In genomic region chr22:50576070-50576469, GRCh38 we compare ENCODE assay signal across 10 cellular contexts. TPM values are rescaled to one million over a fixed set of nuclear protein-coding genes. Genes with fewer than 3 reads are reported as not detected.
DNase-seq lines count a peak whose midpoint lies in the region; ATAC-seq, FAIRE-seq and TF ChIP-seq lines count a peak whose summit lies in the region.
"Had no signal": no experiment of that assay in that cellular context is flagged by ENCODE, and none has a peak within 500 bp of the region (broad histone marks: within the 10 kb centered on the region; RNA-seq: fewer than 3 reads in every experiment).

No MANE protein-coding gene starts in this region.

- no peak for TF ChIP-seq EP300 in GM12878 (IDR thresholded peaks at IDR 0.05; ENCODE audit: borderline replicate concordance in 1 of 2, control insufficient read depth in 1 of 2, low read depth in 2 of 2, low read length in 2 of 2)

- H2AFZ ChIP-seq in GM12878 (ENCODE audit: control insufficient read depth, low read depth, low read length): no peak overlapping the region

- WGBS in GM12878 (ENCODE audit: insufficient coverage, insufficient replicate concordance, low lambda C conversion rate, missing lambda C conversion rate): 78% methylated on average over 5 of the region's 5 CpGs

- POLR2A ChIA-PET in GM12878 (lab: Charles Lee): no interaction called here

- ATAC-seq in GM12878 (no peak), GM21717 (IDR thresholded peaks at IDR 0.05; ENCODE audit: unreplicated experiment) (no peak), HG02763 (IDR thresholded peaks at IDR 0.05; ENCODE audit: unreplicated experiment) (no peak), GM21381 (IDR thresholded peaks at IDR 0.05; ENCODE audit: unreplicated experiment) (no peak)

- RAD21 ChIA-PET in GM12878 (lab: Charles Lee; ENCODE audit: unreplicated experiment): no interaction called here

- SMC1A ChIA-PET in GM12878 (lab: Charles Lee; ENCODE audit: uncharacterized antibody, unreplicated experiment): no interaction called here

- H3K4me1 ChIP-seq in GM12878 (ENCODE audit: control insufficient read depth, insufficient read depth, low read length): peaks cover 9% of the 10 kb centered on the region

- no peak for FAIRE-seq in GM12878 (lab: Jason Lieb, UNC)
- FAIRE-seq: HTR-8/SVneo had no signal

- TF ChIP-seq CTCF in GM12878 (IDR thresholded peaks at IDR 0.05 in 2 of 3, conservative IDR thresholded peaks at IDR 0.05 in 1 of 3; ENCODE audit: control insufficient read depth in 2 of 3, extremely low read depth in 1 of 3, insufficient read depth in 1 of 3, low read depth in 3 of 3, low read length in 3 of 3): peak in 2 of 3 experiments; percentile 6 to 25; a peak in 1 of 6 replicates

- H3K36me3 ChIP-seq in MG63 (0 out of 2 replicates have a peak, but pooled peaks cover 6% of the 10 kb centered on the region), GM12878 (ENCODE audit: control insufficient read depth in 2 of 2, insufficient read depth in 2 of 2, low read length in 1 of 2) (peaks cover 5 to 12% of the 10 kb centered on the region in 2 experiments; a peak in 3 of 4 replicates)

- H3K4me3 ChIP-seq in MG63 (no peak overlapping the region), GM12878 (no peak overlapping the region)

- H3K4me2 ChIP-seq in GM12878 (ENCODE audit: control insufficient read depth, insufficient read depth): no peak overlapping the region

- no peaks in the 10 kb centered on the region for H3K9me3 ChIP-seq in MG63
- no peaks in the 10 kb centered on the region for H3K9me3 ChIP-seq in GM12878 (replicated peaks; ENCODE audit: control insufficient read depth, insufficient read depth, low read length)

- H3K27ac ChIP-seq in GM12878 (ENCODE audit: control insufficient read depth, insufficient read depth): no peak overlapping the region

- intact Hi-C loops in GM12878 (cut with micrococcal nuclease; ENCODE audit: unreplicated experiment): no loop called here

- peak; percentile 62 for DNase-seq in DMS53 (lab: John Stamatoyannopoulos, UW)
- peak; percentile 10 for DNase-seq in MG63
- no peak for DNase-seq in GM12878 (ENCODE audit: low read depth, low spot score)
- peak; percentile 79 to 88 for DNase-seq in lung microvascular endothelial cell (ENCODE audit: low read depth in 2 of 2)
- no peak for DNase-seq in dedifferentiated amniotic fluid mesenchymal stem cell (ENCODE audit: extremely low spot score)
- DNase-seq: activated CD4-positive, alpha-beta T cell treated with anti-CD3 and anti-CD28 coated beads, Interleukin-2, amount 50 U/mL, for 1 hour had no signal

- in situ Hi-C loops in GM12878 (cut with MboI): no loop called here

- no peak for TF ChIP-seq POLR2A in GM12878 (IDR thresholded peaks at IDR 0.05; ENCODE audit: low read depth, low read length)

- BruUV-seq in GM12878 (replicated peaks; lab: Mats Ljungman, UMichigan): no TSS peak

- CTCF ChIA-PET in GM12878 (lab: Yijun Ruan, JAX): interaction anchor here (1.0 to 2.0 kb wide), 4 partner anchors 10 to 116 kb away, joined by 3 to 7 read pairs (median 4); partner anchors contain the start of gene SYCE3

- H3K79me2 ChIP-seq in GM12878 (ENCODE audit: control insufficient read depth, insufficient read depth, low read length): no peaks in the 10 kb centered on the region; the same call in none of the 2 replicates

- H4K20me1 ChIP-seq in GM12878 (ENCODE audit: control insufficient read depth, insufficient read depth): no peaks in the 10 kb centered on the region

- no peaks in the 10 kb centered on the region for H3K27me3 ChIP-seq in MG63
- no peaks in the 10 kb centered on the region for H3K27me3 ChIP-seq in GM12878 (replicated peaks in 1 of 2; ENCODE audit: control insufficient read depth in 2 of 2, insufficient read depth in 2 of 2, low read length in 1 of 2)

- no peak overlapping the region for H3K9ac ChIP-seq in GM12878 (ENCODE audit: control insufficient read depth, insufficient read depth, low read length)

- no peak for TF ChIP-seq RAD21 in GM12878 (IDR thresholded peaks at IDR 0.05; ENCODE audit: insufficient read depth, low read depth, low read length)

RNA-seq across cellular contexts. Expression of gene CPT1B, which starts 2.2 kb away (rescaled TPM):
- 4.4 and 9.9 TPM in 2 replicates for total RNA-seq in MG63 (2014; rRNA removed; shearing (Covaris generic); ENCODE audit: low replicate concordance)
- 75.2 and 82.7 TPM in 2 replicates for total RNA-seq in GM12878 (2013; cell fraction: nucleolus; rRNA removed)
- total RNA-seq in GM12878 (2014; rRNA removed): 28.3 and 28.9 TPM in 2 replicates
- 12.0 and 13.6 TPM in 2 replicates for total RNA-seq in GM12878 (2014; rRNA removed; fragmentation: Illumina TruSeq; extraction: Trizol)
- total RNA-seq in GM12878 (2021): 37.0 and 40.8 TPM in 2 replicates
- polyA plus RNA-seq in GM12878 (2011; ENCODE audit: low read depth): 29.0 TPM
- polyA plus RNA-seq in GM12878 (2011; rRNA removed): 26.0 and 36.2 TPM in 2 replicates
- 30.5 and 42.8 TPM in 2 replicates for polyA plus RNA-seq in GM12878 (2011; cell fraction: cytosol; rRNA removed)
- polyA plus RNA-seq in GM12878 (2011; cell fraction: nucleus; rRNA removed): 387 and 439 TPM in 2 replicates
- 44.1 and 46.1 TPM in 2 replicates for polyA plus RNA-seq in GM12878 (2012)
- 21.0 and 24.5 TPM in 2 replicates for polyA plus RNA-seq in GM12878 (2014; fragmentation: Illumina TruSeq; extraction: Trizol)
- polyA plus RNA-seq in GM12878 (2014; fragmentation: Nextera tagmentation; extraction: Ambion mirVana): 1 to 10 TPM; 3.5 to 5.7 TPM
- 51.1 and 54.0 TPM in 2 replicates for polyA plus RNA-seq in GM12878 (2014; rRNA removed)
- polyA plus RNA-seq in GM12878 (2016; fragmentation: Nextera tagmentation; extraction: Ambion mirVana): 10 to 100 TPM; 11.5 to 19.0 TPM
- 9.7 and 19.9 TPM in 2 replicates for polyA minus RNA-seq in GM12878 (2011; rRNA and poly(A)+ RNA removed)
- 3.0 and 5.3 TPM in 2 replicates for polyA minus RNA-seq in GM12878 (2011; cell fraction: cytosol; rRNA and poly(A)+ RNA removed)
- polyA minus RNA-seq in GM12878 (2011; cell fraction: nucleus; rRNA and poly(A)+ RNA removed): 29.0 and 38.0 TPM in 2 replicates
- 1.5 and 5.2 TPM in 2 replicates for total RNA-seq in lung microvascular endothelial cell

RNA-seq across cellular contexts. Expression of gene CHKB, which starts 6.6 kb away (rescaled TPM):
- 1.3 and 5.5 TPM in 2 replicates for total RNA-seq in MG63 (2014; rRNA removed; shearing (Covaris generic); ENCODE audit: low replicate concordance)
- 97.2 and 101 TPM in 2 replicates for total RNA-seq in GM12878 (2013; cell fraction: nucleolus; rRNA removed)
- 53.5 and 58.4 TPM in 2 replicates for total RNA-seq in GM12878 (2014; rRNA removed)
- total RNA-seq in GM12878 (2014; rRNA removed; fragmentation: Illumina TruSeq; extraction: Trizol): 36.4 and 37.9 TPM in 2 replicates
- total RNA-seq in GM12878 (2021): 57.5 and 62.4 TPM in 2 replicates
- polyA plus RNA-seq in GM12878 (2011; ENCODE audit: low read depth): 44.0 TPM
- polyA plus RNA-seq in GM12878 (2011; rRNA removed): 46.7 and 56.3 TPM in 2 replicates
- polyA plus RNA-seq in GM12878 (2011; cell fraction: cytosol; rRNA removed): 45.3 and 53.9 TPM in 2 replicates
- polyA plus RNA-seq in GM12878 (2011; cell fraction: nucleus; rRNA removed): 254 and 292 TPM in 2 replicates
- 62.2 and 66.5 TPM in 2 replicates for polyA plus RNA-seq in GM12878 (2012)
- 59.5 and 67.9 TPM in 2 replicates for polyA plus RNA-seq in GM12878 (2014; fragmentation: Illumina TruSeq; extraction: Trizol)
- polyA plus RNA-seq in GM12878 (2014; fragmentation: Nextera tagmentation; extraction: Ambion mirVana): 10 to 100 TPM in 1 of 2 experiments, 1 to 10 TPM in 1; 10.0 to 20.6 TPM
- 85.9 and 93.9 TPM in 2 replicates for polyA plus RNA-seq in GM12878 (2014; rRNA removed)
- 10 to 100 TPM; 39.0 to 57.6 TPM for polyA plus RNA-seq in GM12878 (2016; fragmentation: Nextera tagmentation; extraction: Ambion mirVana)
- polyA minus RNA-seq in GM12878 (2011; rRNA and poly(A)+ RNA removed): 11.6 and 22.6 TPM in 2 replicates
- 8.3 and 11.9 TPM in 2 replicates for polyA minus RNA-seq in GM12878 (2011; cell fraction: cytosol; rRNA and poly(A)+ RNA removed)
- polyA minus RNA-seq in GM12878 (2011; cell fraction: nucleus; rRNA and poly(A)+ RNA removed): 30.1 and 48.3 TPM in 2 replicates
- total RNA-seq in lung microvascular endothelial cell: 20.5 and 25.4 TPM in 2 replicates

RNA-seq across cellular contexts. Expression of gene SYCE3, which starts 13.4 kb away (rescaled TPM):
- not detected in 2 replicates for total RNA-seq in MG63 (2014; rRNA removed; shearing (Covaris generic); ENCODE audit: low replicate concordance)
- total RNA-seq in GM12878 (2013; cell fraction: nucleolus; rRNA removed): not detected in 2 replicates
- total RNA-seq in GM12878 (2014; rRNA removed) (not detected in 2 replicates), GM12878 (2014; rRNA removed; fragmentation: Illumina TruSeq; extraction: Trizol) (0.76 TPM in 1 of 2 replicates, not detected in the other), GM12878 (2021) (not detected in 2 replicates), lung microvascular endothelial cell (not detected in 2 replicates)
- not detected for polyA plus RNA-seq in GM12878 (2011; ENCODE audit: low read depth)
- polyA plus RNA-seq in GM12878 (2011; rRNA removed) (0.79 and 1.1 TPM in 2 replicates), GM12878 (2014; fragmentation: Illumina TruSeq; extraction: Trizol) (0.38 TPM in 1 of 2 replicates, not detected in the other), GM12878 (2014; fragmentation: Nextera tagmentation; extraction: Ambion mirVana) (under 1 TPM; 0.76 to 0.91 TPM), GM12878 (2014; rRNA removed) (not detected in 2 replicates), GM12878 (2016; fragmentation: Nextera tagmentation; extraction: Ambion mirVana) (under 1 TPM in 1 of 2 experiments, not detected in 1; 0.43 TPM)
- polyA plus RNA-seq in GM12878 (2011; cell fraction: cytosol; rRNA removed): 0.64 TPM in 2 replicates
- not detected in 2 replicates for polyA plus RNA-seq in GM12878 (2011; cell fraction: nucleus; rRNA removed)
- polyA plus RNA-seq in GM12878 (2012): 1.6 and 1.8 TPM in 2 replicates
- not detected in 2 replicates for polyA minus RNA-seq in GM12878 (2011; rRNA and poly(A)+ RNA removed)
- not detected in 2 replicates for polyA minus RNA-seq in GM12878 (2011; cell fraction: cytosol; rRNA and poly(A)+ RNA removed)
- polyA minus RNA-seq in GM12878 (2011; cell fraction: nucleus; rRNA and poly(A)+ RNA removed): not detected in 2 replicates

RNA-seq across cellular contexts. Expression of gene MAPK8IP2, which starts 24.5 kb away (rescaled TPM):
- 2.2 TPM in 1 of 2 replicates, not detected in the other for total RNA-seq in MG63 (2014; rRNA removed; shearing (Covaris generic); ENCODE audit: low replicate concordance)
- total RNA-seq in GM12878 (2013; cell fraction: nucleolus; rRNA removed): 0.07 and 0.15 TPM in 2 replicates
- total RNA-seq in GM12878 (2014; rRNA removed): 0.11 TPM in 2 replicates
- total RNA-seq in GM12878 (2014; rRNA removed; fragmentation: Illumina TruSeq; extraction: Trizol): 0.04 and 0.05 TPM in 2 replicates
- 0.13 and 0.21 TPM in 2 replicates for total RNA-seq in GM12878 (2021)
- polyA plus RNA-seq in GM12878 (2011; ENCODE audit: low read depth): 0.08 TPM
- 0.01 and 0.03 TPM in 2 replicates for polyA plus RNA-seq in GM12878 (2011; rRNA removed)
- polyA plus RNA-seq in GM12878 (2011; cell fraction: cytosol; rRNA removed): 0.03 and 0.04 TPM in 2 replicates
- 0.13 and 0.25 TPM in 2 replicates for polyA plus RNA-seq in GM12878 (2011; cell fraction: nucleus; rRNA removed)
- polyA plus RNA-seq in GM12878 (2012): 0.11 TPM in 2 replicates
- 0.01 TPM in 1 of 2 replicates, not detected in the other for polyA plus RNA-seq in GM12878 (2014; fragmentation: Illumina TruSeq; extraction: Trizol)
- not detected for polyA plus RNA-seq in GM12878 (2014; fragmentation: Nextera tagmentation; extraction: Ambion mirVana)
- 0.08 and 0.13 TPM in 2 replicates for polyA plus RNA-seq in GM12878 (2014; rRNA removed)
- polyA plus RNA-seq in GM12878 (2016; fragmentation: Nextera tagmentation; extraction: Ambion mirVana): not detected
- polyA minus RNA-seq in GM12878 (2011; rRNA and poly(A)+ RNA removed): 0.05 TPM in 1 of 2 replicates, not detected in the other
- polyA minus RNA-seq in GM12878 (2011; cell fraction: cytosol; rRNA and poly(A)+ RNA removed): not detected in 2 replicates
- polyA minus RNA-seq in GM12878 (2011; cell fraction: nucleus; rRNA and poly(A)+ RNA removed): 0.10 TPM in 1 of 2 replicates, not detected in the other
- total RNA-seq in lung microvascular endothelial cell: 0.20 and 0.22 TPM in 2 replicates

RNA-seq across cellular contexts. Expression of gene KLHDC7B, which starts 30.4 kb away (rescaled TPM):
- not detected in 2 replicates for total RNA-seq in MG63 (2014; rRNA removed; shearing (Covaris generic); ENCODE audit: low replicate concordance)
- total RNA-seq in GM12878 (2013; cell fraction: nucleolus; rRNA removed): 2.3 and 2.6 TPM in 2 replicates
- 1.3 and 1.5 TPM in 2 replicates for total RNA-seq in GM12878 (2014; rRNA removed)
- total RNA-seq in GM12878 (2014; rRNA removed; fragmentation: Illumina TruSeq; extraction: Trizol): 0.32 and 0.63 TPM in 2 replicates
- total RNA-seq in GM12878 (2021): 1.1 and 1.7 TPM in 2 replicates
- polyA plus RNA-seq in GM12878 (2011; ENCODE audit: low read depth): 0.26 TPM
- polyA plus RNA-seq in GM12878 (2011; rRNA removed): not detected in 2 replicates
- 0.01 and 0.03 TPM in 2 replicates for polyA plus RNA-seq in GM12878 (2011; cell fraction: cytosol; rRNA removed)
- 0.03 and 0.04 TPM in 2 replicates for polyA plus RNA-seq in GM12878 (2011; cell fraction: nucleus; rRNA removed)
- polyA plus RNA-seq in GM12878 (2012): 1.5 and 1.9 TPM in 2 replicates
- polyA plus RNA-seq in GM12878 (2014; fragmentation: Illumina TruSeq; extraction: Trizol): 0.59 and 0.65 TPM in 2 replicates
- under 1 TPM in 1 of 2 experiments, not detected in 1; 0.05 TPM for polyA plus RNA-seq in GM12878 (2014; fragmentation: Nextera tagmentation; extraction: Ambion mirVana)
- 1.8 and 2.2 TPM in 2 replicates for polyA plus RNA-seq in GM12878 (2014; rRNA removed)
- polyA plus RNA-seq in GM12878 (2016; fragmentation: Nextera tagmentation; extraction: Ambion mirVana): 1 to 10 TPM in 1 of 2 experiments, under 1 TPM in 1; 0.72 to 1.1 TPM
- polyA minus RNA-seq in GM12878 (2011; rRNA and poly(A)+ RNA removed): not detected in 2 replicates
- polyA minus RNA-seq in GM12878 (2011; cell fraction: cytosol; rRNA and poly(A)+ RNA removed): 0.31 TPM in 1 of 2 replicates, not detected in the other
- polyA minus RNA-seq in GM12878 (2011; cell fraction: nucleus; rRNA and poly(A)+ RNA removed): 0.10 TPM in 1 of 2 replicates, not detected in the other
- total RNA-seq in lung microvascular endothelial cell: not detected in 2 replicates

Comparison
In these comparisons a context has a peak if more than half of its experiments do, and no peak if none do; other contexts are left out.
1. DNase-seq: peak in DMS53 (single experiment), MG63 (single experiment) and lung microvascular endothelial cell (2 of 2); none in GM12878 (single experiment) and dedifferentiated amniotic fluid mesenchymal stem cell (single experiment).